2 cellular contexts compared by ENCODE assay signal in genomic region chr12:120373683-120374082, GRCh38.
A peak's percentile ranks its signal among the peaks of the same experiment; 100 is the strongest.
TF ChIP-seq lines count a peak whose summit lies in the region.

No MANE protein-coding gene starts in this region.

TF ChIP-seq in HepG2, 621 proteins besides CTCF, POLR2A, EP300 and RAD21:
- no peak for TF ChIP-seq FIP1L1 (IDR thresholded peaks at IDR 0.05; ENCODE audit: borderline replicate concordance, insufficient read depth, low read depth, low read length)
- TF ChIP-seq, protein P1, sequence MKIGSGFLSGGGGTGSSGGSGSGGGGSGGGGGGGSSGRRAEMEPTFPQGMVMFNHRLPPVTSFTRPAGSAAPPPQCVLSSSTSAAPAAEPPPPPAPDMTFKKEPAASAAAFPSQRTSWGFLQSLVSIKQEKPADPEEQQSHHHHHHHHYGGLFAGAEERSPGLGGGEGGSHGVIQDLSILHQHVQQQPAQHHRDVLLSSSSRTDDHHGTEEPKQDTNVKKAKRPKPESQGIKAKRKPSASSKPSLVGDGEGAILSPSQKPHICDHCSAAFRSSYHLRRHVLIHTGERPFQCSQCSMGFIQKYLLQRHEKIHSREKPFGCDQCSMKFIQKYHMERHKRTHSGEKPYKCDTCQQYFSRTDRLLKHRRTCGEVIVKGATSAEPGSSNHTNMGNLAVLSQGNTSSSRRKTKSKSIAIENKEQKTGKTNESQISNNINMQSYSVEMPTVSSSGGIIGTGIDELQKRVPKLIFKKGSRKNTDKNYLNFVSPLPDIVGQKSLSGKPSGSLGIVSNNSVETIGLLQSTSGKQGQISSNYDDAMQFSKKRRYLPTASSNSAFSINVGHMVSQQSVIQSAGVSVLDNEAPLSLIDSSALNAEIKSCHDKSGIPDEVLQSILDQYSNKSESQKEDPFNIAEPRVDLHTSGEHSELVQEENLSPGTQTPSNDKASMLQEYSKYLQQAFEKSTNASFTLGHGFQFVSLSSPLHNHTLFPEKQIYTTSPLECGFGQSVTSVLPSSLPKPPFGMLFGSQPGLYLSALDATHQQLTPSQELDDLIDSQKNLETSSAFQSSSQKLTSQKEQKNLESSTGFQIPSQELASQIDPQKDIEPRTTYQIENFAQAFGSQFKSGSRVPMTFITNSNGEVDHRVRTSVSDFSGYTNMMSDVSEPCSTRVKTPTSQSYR (CRISPR knock-in tag; IDR thresholded peaks at IDR 0.05; ENCODE audit: borderline replicate concordance), result no peak
- TF ChIP-seq ZKSCAN1 (IDR thresholded peaks at IDR 0.05; ENCODE audit: low read length), result no peak
- TF ChIP-seq KLF6 (CRISPR knock-in tag; IDR thresholded peaks at IDR 0.05), result no peak
- TF ChIP-seq ZNF121 (CRISPR knock-in tag; IDR thresholded peaks at IDR 0.05), result peak; percentile 66
- no peak for TF ChIP-seq ARNT2 (CRISPR knock-in tag; IDR thresholded peaks at IDR 0.05; ENCODE audit: low read depth)
- no peak for TF ChIP-seq ZBTB26 (CRISPR knock-in tag; IDR thresholded peaks at IDR 0.05; ENCODE audit: borderline replicate concordance)
- no peak for TF ChIP-seq ZFP36L1 (CRISPR knock-in tag; IDR thresholded peaks at IDR 0.05)
TF ChIP-seq in HepG2: peak in this region for 1.

TF ChIP-seq in K562, 482 proteins besides CTCF, POLR2A, EP300 and RAD21:
- no peak for TF ChIP-seq HMGN3 (IDR thresholded peaks at IDR 0.05; ENCODE audit: borderline replicate concordance, extremely low read depth, insufficient read length, low read depth, low read length)
- no peak for TF ChIP-seq CHCHD3 (CRISPR knock-in tag; IDR thresholded peaks at IDR 0.05)
- TF ChIP-seq ZNF23 (CRISPR knock-in tag; IDR thresholded peaks at IDR 0.05), result no peak
- TF ChIP-seq CBFA2T2 (conservative IDR thresholded peaks at IDR 0.05), result no peak
- peak; percentile 38; the same call in 1 of the 2 replicates for TF ChIP-seq ZNF121 (CRISPR knock-in tag; conservative IDR thresholded peaks at IDR 0.05)
- no peak for TF ChIP-seq ZNF184 (CRISPR knock-in tag; IDR thresholded peaks at IDR 0.05)
- no peak for TF ChIP-seq ID3 (CRISPR knock-in tag; IDR thresholded peaks at IDR 0.05)
- no peak for TF ChIP-seq ID3 (tag; IDR thresholded peaks at IDR 0.05)
- no peak for TF ChIP-seq ELF1 (tag; IDR thresholded peaks at IDR 0.05)
